9 cellular contexts compared by ENCODE assay signal in genomic region chr11:103927535-103927934, GRCh38.
A peak's percentile ranks its signal among the peaks of the same experiment; 100 is the strongest.
DNase-seq lines count a peak whose midpoint lies in the region; ATAC-seq, FAIRE-seq and TF ChIP-seq lines count a peak whose summit lies in the region.
"Had no signal": no experiment of that assay in that cellular context is flagged by ENCODE, and none has a peak within 500 bp of the region (broad histone marks: within the 10 kb centered on the region; RNA-seq: fewer than 3 reads in every experiment).

No MANE protein-coding gene starts in this region.

- H3K27ac ChIP-seq in mammary epithelial cell (ENCODE audit: insufficient read depth, low read depth, low read length) = no peak overlapping the region

- no peak overlapping the region for H3K9ac ChIP-seq in mammary epithelial cell (ENCODE audit: insufficient read depth, low read length)

- H2AFZ ChIP-seq in mammary epithelial cell (ENCODE audit: low read depth, low read length) = no peak overlapping the region

- BruUV-seq in mammary epithelial cell (replicated peaks; lab: Mats Ljungman, UMichigan) = no TSS peak

- no peaks in the 10 kb centered on the region for H3K79me2 ChIP-seq in mammary epithelial cell (ENCODE audit: insufficient read depth, low read length)

- ATAC-seq in mucosa of descending colon (peak; percentile 65), HG03039 (IDR thresholded peaks at IDR 0.05; ENCODE audit: unreplicated experiment) (no peak), GM21825 (IDR thresholded peaks at IDR 0.05; ENCODE audit: unreplicated experiment) (no peak)

- dilution Hi-C loops in mammary epithelial cell (cut with HindIII; ENCODE audit: low sequenced_read_pairs) = no loop called here

- H3K9me3 ChIP-seq in mammary epithelial cell (replicated peaks; ENCODE audit: insufficient read depth, low read length) (no peaks in the 10 kb centered on the region), mucosa of descending colon (no peaks in the 10 kb centered on the region)

- in situ Hi-C loops in mammary epithelial cell (cut with MboI; ENCODE audit: low sequenced_read_pairs in 2 of 2) = no loop called here

- H3K4me1 ChIP-seq in mammary epithelial cell (ENCODE audit: insufficient read depth, low read length) (peaks cover 12% of the 10 kb centered on the region), mucosa of descending colon (ENCODE audit: low read depth) (peaks cover 5% of the 10 kb centered on the region)

- no peak overlapping the region for H3K4me2 ChIP-seq in mammary epithelial cell (ENCODE audit: insufficient read depth, low read depth, low read length)

- CTCF ChIA-PET in GM10248 (lab: Yijun Ruan, JAX) = interaction anchor here (1.3 kb wide), 1 partner anchor 9 kb away, joined by 3 read pairs; no protein-coding TSS in a partner anchor
- CTCF ChIA-PET in mammary epithelial cell (lab: Charles Lee; ENCODE audit: low non-redundant PET) = no interaction called here

- POLR2A ChIA-PET in GM10248 (lab: Yijun Ruan, JAX) = no interaction called here

- DNase-seq in GM10248 (ENCODE audit: extremely low spot score) (no peak), LNCaP clone FGC (ENCODE audit: low read depth) (no peak), mammary epithelial cell (peak; percentile 15), mucosa of descending colon (no peak), posterior vena cava (ENCODE audit: low spot score) (no peak), RCC 7860 (ENCODE audit: low spot score) (no peak)
- DNase-seq: NCI-H187 had no signal

- H3K4me3 ChIP-seq in LNCaP clone FGC (ENCODE audit: low read depth, low read length) (no peak overlapping the region), mammary epithelial cell (replicated peaks in 1 of 3; ENCODE audit: insufficient read depth in 1 of 3, low read depth in 2 of 3, low read length in 3 of 3) (no peak overlapping the region), mucosa of descending colon (no peak overlapping the region)

- WGBS in mammary epithelial cell (ENCODE audit: low coverage, missing lambda C conversion rate) = 73% methylated on average over 2 of the region's 2 CpGs

- FAIRE-seq in RCC 7860 (lab: Jason Lieb, UNC) = no peak

- no peaks in the 10 kb centered on the region for H3K27me3 ChIP-seq in mammary epithelial cell (ENCODE audit: insufficient read depth, low read length)

- H4K20me1 ChIP-seq in mammary epithelial cell (ENCODE audit: insufficient read depth, low read length) = no peaks in the 10 kb centered on the region

- TF ChIP-seq CTCF in GM10248 (IDR thresholded peaks at IDR 0.05; ENCODE audit: control extremely low read depth, extremely low read depth, low read depth, missing control alignments) (peak; percentile 64), LNCaP clone FGC (IDR thresholded peaks at IDR 0.05; ENCODE audit: control insufficient read depth, extremely low read depth, insufficient read depth) (peak; percentile 53), mammary epithelial cell (conservative IDR thresholded peaks at IDR 0.05 in 1 of 2, IDR thresholded peaks at IDR 0.05 in 1 of 2; ENCODE audit: extremely low read depth in 1 of 2, insufficient read depth in 1 of 2, low read depth in 1 of 2, low read length in 2 of 2) (peak; percentile 59 to 69), mucosa of descending colon (IDR thresholded peaks at IDR 0.05) (peak; percentile 35)

- H3K36me3 ChIP-seq in mammary epithelial cell (ENCODE audit: insufficient read depth, low read length) = no peaks in the 10 kb centered on the region
- H3K36me3 ChIP-seq in mucosa of descending colon (ENCODE audit: low read depth) = no peaks in the 10 kb centered on the region

- intact Hi-C loops in mammary epithelial cell (cut with micrococcal nuclease) = loop anchor here (1.0 to 10.0 kb wide), 3 partner anchors 224 to 327 kb away; no protein-coding TSS in a partner anchor
- intact Hi-C loops in mucosa of descending colon (cut with DNase I, micrococcal nuclease) = no loop called here
- intact Hi-C loops in posterior vena cava (cut with DNase I) = no loop called here
